In genomic region chr6:11231108-11231463, GRCh38 we compare ENCODE assay signal across 8 cellular contexts. TPM values are rescaled to one million over a fixed set of nuclear protein-coding genes. Genes with fewer than 3 reads are reported as not detected.
DNase-seq lines count a peak whose midpoint lies in the region; TF ChIP-seq lines count a peak whose summit lies in the region.

No MANE protein-coding gene starts in this region.

- H4K5ac ChIP-seq in mesendoderm (ENCODE audit: low read length): no peak overlapping the region

- no peak overlapping the region for H2BK120ac ChIP-seq in mesendoderm (ENCODE audit: low read depth, low read length)

- no peak for TF ChIP-seq EP300 in transverse colon (IDR thresholded peaks at IDR 0.05; ENCODE audit: low read depth)

- WGBS in mesendoderm (ENCODE audit: extremely low coverage, insufficient coverage, low lambda C conversion rate): no CpG with 5 or more reads among the region's 1 CpG
- 27 to 50% methylated on average over 1 of the region's 1 CpG for WGBS in transverse colon (ENCODE audit: low coverage in 1 of 2), 2 donors

- CTCF ChIA-PET in activated naive CD4-positive, alpha-beta T cell treated with anti-CD3 and anti-CD28 coated beads for 36 hours (lab: Charles Lee): interaction anchor here (0.7 to 2.5 kb wide), 6 partner anchors 59 to 265 kb away, joined by 3 to 11 read pairs (median 4); no protein-coding TSS in a partner anchor

- no peaks in the 10 kb centered on the region for H3K9me3 ChIP-seq in transverse colon

- no peak for TF ChIP-seq POLR2A in transverse colon (IDR thresholded peaks at IDR 0.05)

- no peaks in the 10 kb centered on the region for H3K36me3 Mint-ChIP-seq in activated naive CD4-positive, alpha-beta T cell treated with anti-CD3 and anti-CD28 coated beads for 36 hours (ENCODE audit: low read depth)

- no peak overlapping the region for H3K56ac ChIP-seq in mesendoderm (ENCODE audit: low read length)

- peak overlapping the region; percentile 85 for H3K9ac ChIP-seq in mesendoderm (ENCODE audit: low read length)

- H2AK5ac ChIP-seq in mesendoderm (ENCODE audit: low read length): no peak overlapping the region

- peaks cover 36% of the 10 kb centered on the region for H3K4me1 Mint-ChIP-seq in activated naive CD4-positive, alpha-beta T cell treated with anti-CD3 and anti-CD28 coated beads for 36 hours (ENCODE audit: low read depth)

- H4K8ac ChIP-seq in mesendoderm (ENCODE audit: low read depth, low read length): no peak overlapping the region

- peaks cover 2% of the 10 kb centered on the region for H3K27me3 Mint-ChIP-seq in activated naive CD4-positive, alpha-beta T cell treated with anti-CD3 and anti-CD28 coated beads for 36 hours (ENCODE audit: low read depth)

- intact Hi-C loops in activated naive CD4-positive, alpha-beta T cell treated with anti-CD3 and anti-CD28 coated beads for 36 hours (cut with micrococcal nuclease): loop anchor here (5.0 kb wide), 1 partner anchor 496 kb away; no protein-coding TSS in a partner anchor
- intact Hi-C loops in transverse colon (cut with DNase I; ENCODE audit: low total_unique reads): no loop called here

- peak overlapping the region; percentile 87 for H3K4me3 Mint-ChIP-seq in activated naive CD4-positive, alpha-beta T cell treated with anti-CD3 and anti-CD28 coated beads for 36 hours

- in situ Hi-C loops in brain microvascular endothelial cell (cut with HindIII; ENCODE audit: low pct_ligation_motif_present, low sequenced_read_pairs): no loop called here
- in situ Hi-C loops in transverse colon (cut with MboI; ENCODE audit: low pct_ligation_motif_present in 1 of 4, low pct_unique_long_range_greater_than_20kb in 1 of 4, low sequenced_read_pairs in 3 of 4): no loop called here

- no peak overlapping the region for H3K18ac ChIP-seq in mesendoderm (ENCODE audit: low read length)

- no peak overlapping the region for H3K23ac ChIP-seq in mesendoderm (ENCODE audit: low read length)

- TF ChIP-seq CTCF in brain microvascular endothelial cell (IDR thresholded peaks at IDR 0.05; ENCODE audit: low read depth, low read length, missing control alignments) (no peak), transverse colon (IDR thresholded peaks at IDR 0.05) (no peak)

- H3K27me3 ChIP-seq in brain microvascular endothelial cell (replicated peaks) (no peaks in the 10 kb centered on the region), mesendoderm (ENCODE audit: insufficient read depth, low read length, poor library complexity) (no peaks in the 10 kb centered on the region), transverse colon (no peaks in the 10 kb centered on the region)

- H3K27ac ChIP-seq in brain microvascular endothelial cell (peak overlapping the region; percentile 86), mesendoderm (ENCODE audit: low read depth, low read length) (no peak overlapping the region), transverse colon (peak overlapping the region; percentile 89 to 94 (median 93))

- H3K27ac Mint-ChIP-seq in activated naive CD4-positive, alpha-beta T cell treated with anti-CD3 and anti-CD28 coated beads for 36 hours: no peak overlapping the region

- H3K9me3 Mint-ChIP-seq in activated naive CD4-positive, alpha-beta T cell treated with anti-CD3 and anti-CD28 coated beads for 36 hours: no peaks in the 10 kb centered on the region

- H3K4ac ChIP-seq in mesendoderm (ENCODE audit: low read depth, low read length): no peak overlapping the region

- H3K4me1 ChIP-seq in mesendoderm (ENCODE audit: control insufficient read depth, low read depth, low read length) (peaks cover 11% of the 10 kb centered on the region), transverse colon (peaks cover 7 to 25% (median 18%) of the 10 kb centered on the region in 4 donors)

- no peak overlapping the region for H2BK15ac ChIP-seq in mesendoderm (replicated peaks; ENCODE audit: low read depth)

- H3K79me1 ChIP-seq in mesendoderm (ENCODE audit: low read length): peaks cover 2% of the 10 kb centered on the region

- H2BK5ac ChIP-seq in mesendoderm (ENCODE audit: low read length): no peak overlapping the region

- H3K36me3 ChIP-seq in brain microvascular endothelial cell (replicated peaks) (no peaks in the 10 kb centered on the region), mesendoderm (ENCODE audit: control insufficient read depth, insufficient read depth, low read length) (no peaks in the 10 kb centered on the region), transverse colon (no peaks in the 10 kb centered on the region)

- DNase-seq in activated naive CD4-positive, alpha-beta T cell treated with anti-CD3 and anti-CD28 coated beads for 36 hours: no peak
- no peak for DNase-seq in activated naive CD4-positive, alpha-beta T cell treated with Interleukin-2 at 50 U/mL for 16 hours
- DNase-seq in brain microvascular endothelial cell (no peak), mesendoderm (no peak), transverse colon (no peak), GM03348 (ENCODE audit: low spot score) (no peak), NCI-H1417 treated with DMSO at 0.1 percent for 48 hours (lab: John Stamatoyannopoulos, UW) (no peak)
- DNase-seq in stimulated activated CD4-positive, alpha-beta T cell treated with anti-CD3 and anti-CD28 coated beads, Interleukin-15, amount 100 ng/mL, for 24 hours: no peak

- no peak overlapping the region for H3K4me2 ChIP-seq in mesendoderm (ENCODE audit: low read length)

- peaks cover 3% of the 10 kb centered on the region for H3K79me2 ChIP-seq in mesendoderm (ENCODE audit: control insufficient read depth, insufficient read depth, low read length)

- H3K4me3 ChIP-seq in brain microvascular endothelial cell (ENCODE audit: low read depth, low read length): peak overlapping the region; percentile 96
- H3K4me3 ChIP-seq in mesendoderm (ENCODE audit: low read length): no peak overlapping the region
- peak overlapping the region; percentile 38 to 80 (median 62) for H3K4me3 ChIP-seq in transverse colon

RNA-seq across cellular contexts. Expression of gene NEDD9, which starts 1.4 kb away (rescaled TPM):
- 10 to 100 TPM; 17.5 to 18.8 TPM for total RNA-seq in activated naive CD4-positive, alpha-beta T cell treated with anti-CD3 and anti-CD28 coated beads for 36 hours
- 9.6 TPM for polyA plus RNA-seq in mesendoderm (2013, experiment 1 of 2)
- 9.5 TPM for polyA plus RNA-seq in mesendoderm (2013, experiment 2 of 2)
- total RNA-seq in transverse colon: 10 to 100 TPM; 34.6 to 82.7 (median 72.3) TPM
